In the genomic region with DNA sequence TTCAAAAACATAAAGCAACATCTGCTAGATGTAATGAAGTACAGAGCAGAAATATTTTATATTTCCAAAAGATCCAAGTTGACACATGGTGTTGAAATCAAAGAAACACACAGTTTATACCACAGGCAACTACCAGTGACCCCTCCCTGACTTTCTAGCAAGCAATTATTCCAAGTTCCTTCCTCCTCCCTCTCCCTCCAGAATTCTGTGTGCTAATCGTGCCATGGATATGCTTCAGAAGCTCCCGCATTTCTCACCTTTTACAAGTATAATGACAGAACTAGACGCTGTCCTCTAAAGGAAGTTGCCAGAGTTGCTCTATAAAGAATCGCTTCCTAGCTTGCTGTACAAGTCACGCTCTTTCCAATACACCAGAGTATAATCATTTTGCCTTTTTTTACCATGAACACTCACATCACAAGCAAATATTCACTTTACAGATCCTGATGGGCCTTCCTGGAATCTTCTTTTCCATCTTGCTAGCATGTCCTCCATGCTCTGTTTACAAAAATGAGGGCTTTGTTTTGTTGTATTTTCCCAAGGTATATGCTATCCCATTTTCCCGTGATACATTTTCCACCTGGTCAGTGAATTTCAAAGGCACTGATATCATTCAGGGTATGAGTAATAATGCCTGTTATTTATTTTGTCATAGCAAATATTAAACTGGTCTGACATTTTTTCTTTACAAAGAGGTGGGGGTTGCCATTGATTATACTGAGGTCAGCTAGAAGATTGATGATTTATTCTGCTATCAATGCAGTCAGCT, we compare ENCODE assay signal across 11 cellular contexts.
A peak's percentile ranks its signal among the peaks of the same experiment; 100 is the strongest.
DNase-seq lines count a peak whose midpoint lies in the region; ATAC-seq and TF ChIP-seq lines count a peak whose summit lies in the region.
"Had no signal": no experiment of that assay in that cellular context is flagged by ENCODE, and none has a peak within 500 bp of the region (broad histone marks: within the 10 kb centered on the region; RNA-seq: fewer than 3 reads in every experiment).

No MANE protein-coding gene starts in this region.

- H3K4me3 Mint-ChIP-seq in activated CD4-positive, alpha-beta T cell treated with anti-CD3 and anti-CD28 coated beads for 36 hours = no peak overlapping the region

- H3K4me1 Mint-ChIP-seq in activated CD4-positive, alpha-beta T cell treated with anti-CD3 and anti-CD28 coated beads for 36 hours = no peaks in the 10 kb centered on the region

- H3K36me3 ChIP-seq in ACC112 (ENCODE audit: insufficient read depth, low read length) = 0 out of 2 replicates have a peak, but pooled peaks cover 3% of the 10 kb centered on the region
- H3K36me3 ChIP-seq in SJSA1 = 0 out of 2 replicates have a peak, but pooled peaks cover 4% of the 10 kb centered on the region
- H3K36me3 ChIP-seq in esophagus squamous epithelium = no peaks in the 10 kb centered on the region
- H3K36me3 ChIP-seq in mucosa of descending colon (ENCODE audit: low read depth) = no peaks in the 10 kb centered on the region
- H3K36me3 ChIP-seq: WERI-Rb-1 had no signal

- intact Hi-C loops in esophagus squamous epithelium (cut with DNase I) (no loop called here), mucosa of descending colon (cut with DNase I, micrococcal nuclease) (no loop called here)
- intact Hi-C loops in activated CD4-positive, alpha-beta T cell treated with anti-CD3 and anti-CD28 coated beads for 36 hours (cut with DNase I, micrococcal nuclease) = no loop called here

- DNase-seq in SJSA1 (ENCODE audit: low read depth in 1 of 2, low spot score in 2 of 2) (no peak), esophagus squamous epithelium (lab: John Stamatoyannopoulos, UW) (no peak), mucosa of descending colon (no peak)
- no peak for DNase-seq in activated naive CD4-positive, alpha-beta T cell treated with anti-CD3 and anti-CD28 coated beads, Interleukin-2, amount 50 U/mL, for 16 hours
- no peak for DNase-seq in activated CD4-positive, alpha-beta T cell treated with anti-CD3 and anti-CD28 coated beads for 36 hours
- DNase-seq: NCI-H1105 treated with DMSO at 0.1 percent for 48 hours, WERI-Rb-1 had no signal

- POLR2A ChIA-PET in activated CD4-positive, alpha-beta T cell treated with anti-CD3 and anti-CD28 coated beads for 36 hours (lab: Charles Lee) = no interaction called here

- CTCF ChIA-PET in activated CD4-positive, alpha-beta T cell treated with anti-CD3 and anti-CD28 coated beads for 36 hours (lab: Charles Lee) = interaction anchor here (1.0 kb wide), 1 partner anchor 26 kb away, joined by 3 read pairs; no protein-coding TSS in a partner anchor

- peaks cover 27% of the 10 kb centered on the region for H3K79me2 ChIP-seq in ACC112 (ENCODE audit: control insufficient read depth, insufficient read depth, low read length, unreplicated experiment)

- no peak overlapping the region for H3K27ac Mint-ChIP-seq in activated CD4-positive, alpha-beta T cell treated with anti-CD3 and anti-CD28 coated beads for 36 hours

- H2AFZ ChIP-seq in ACC112 (ENCODE audit: low read length, unreplicated experiment) = no peak overlapping the region

- no peaks in the 10 kb centered on the region for H3K9me3 Mint-ChIP-seq in activated CD4-positive, alpha-beta T cell treated with anti-CD3 and anti-CD28 coated beads for 36 hours (ENCODE audit: low read depth)

- H3K9me3 ChIP-seq in SJSA1 (replicated peaks) (no peaks in the 10 kb centered on the region), esophagus squamous epithelium (no peaks in the 10 kb centered on the region), mucosa of descending colon (no peaks in the 10 kb centered on the region)

- H3K36me3 Mint-ChIP-seq in activated CD4-positive, alpha-beta T cell treated with anti-CD3 and anti-CD28 coated beads for 36 hours (ENCODE audit: low read depth) = no peaks in the 10 kb centered on the region

- WGBS in esophagus squamous epithelium, 2 donors = 59 to 68% methylated on average over 6 of the region's 6 CpGs

- no peaks in the 10 kb centered on the region for H3K27me3 Mint-ChIP-seq in activated CD4-positive, alpha-beta T cell treated with anti-CD3 and anti-CD28 coated beads for 36 hours

- H3K4me3 ChIP-seq in ACC112 (ENCODE audit: low read depth, low read length) (peak overlapping the region; percentile 39), SJSA1 (no peak overlapping the region), esophagus squamous epithelium (no peak overlapping the region), mucosa of descending colon (no peak overlapping the region)

- H3K4me1 ChIP-seq in ACC112 (ENCODE audit: control insufficient read depth, insufficient read depth, low read length, unreplicated experiment) (peaks cover 54% of the 10 kb centered on the region), SJSA1 (replicated peaks) (peaks cover 51% of the 10 kb centered on the region), esophagus squamous epithelium (peaks cover 4 to 27% (median 14%) of the 10 kb centered on the region in 3 donors), mucosa of descending colon (ENCODE audit: low read depth) (peaks cover 6% of the 10 kb centered on the region)

- H3K27me3 ChIP-seq in ACC112 (ENCODE audit: insufficient read depth, low read length) (no peaks in the 10 kb centered on the region), SJSA1 (replicated peaks) (no peaks in the 10 kb centered on the region), esophagus squamous epithelium (no peaks in the 10 kb centered on the region)

- peak overlapping the region; percentile 81 for H3K27ac ChIP-seq in ACC112 (ENCODE audit: low read depth, low read length)
- H3K27ac ChIP-seq in SJSA1 = peak overlapping the region; percentile 63
- peak overlapping the region in 3 of 4 donors; percentile 18 to 60 (median 45) for H3K27ac ChIP-seq in esophagus squamous epithelium
- H3K27ac ChIP-seq: WERI-Rb-1 had no signal

- TF ChIP-seq CTCF in esophagus squamous epithelium (IDR thresholded peaks at IDR 0.05) = no peak
- TF ChIP-seq CTCF in mucosa of descending colon (IDR thresholded peaks at IDR 0.05) = no peak

- peak; percentile 84 for ATAC-seq in mucosa of descending colon
- ATAC-seq in GM21526 (IDR thresholded peaks at IDR 0.05; ENCODE audit: low FRiP score, unreplicated experiment) = no peak
- ATAC-seq in HG03135 (IDR thresholded peaks at IDR 0.05; ENCODE audit: unreplicated experiment) = no peak
- no peak for ATAC-seq in activated CD4-positive, alpha-beta T cell treated with anti-CD3 and anti-CD28 coated beads for 36 hours
- ATAC-seq: left lobe of liver had no signal

- TF ChIP-seq POLR2A in esophagus squamous epithelium (IDR thresholded peaks at IDR 0.05) = no peak
